Comparison of ENCODE assay signal across 3 cellular contexts in genomic region chr7:108282427-108282996, GRCh38.
A peak's percentile ranks its signal among the peaks of the same experiment; 100 is the strongest.
TF ChIP-seq lines count a peak whose summit lies in the region.

No MANE protein-coding gene starts in this region.

TF ChIP-seq in SK-N-SH treated with all-trans-retinoic acid at 6 μM for 48 hours, 23 proteins besides CTCF, POLR2A, EP300 and RAD21 (continued from another document):
- TF ChIP-seq ZNF565 (CRISPR knock-in tag; conservative IDR thresholded peaks at IDR 0.05; ENCODE audit: low read depth) (no peak), GLIS3 (CRISPR knock-in tag; IDR thresholded peaks at IDR 0.05) (no peak)

TF ChIP-seq in HEK293, 187 proteins besides CTCF, POLR2A, EP300 and RAD21 (continued from another document):
- TF ChIP-seq, protein P1, sequence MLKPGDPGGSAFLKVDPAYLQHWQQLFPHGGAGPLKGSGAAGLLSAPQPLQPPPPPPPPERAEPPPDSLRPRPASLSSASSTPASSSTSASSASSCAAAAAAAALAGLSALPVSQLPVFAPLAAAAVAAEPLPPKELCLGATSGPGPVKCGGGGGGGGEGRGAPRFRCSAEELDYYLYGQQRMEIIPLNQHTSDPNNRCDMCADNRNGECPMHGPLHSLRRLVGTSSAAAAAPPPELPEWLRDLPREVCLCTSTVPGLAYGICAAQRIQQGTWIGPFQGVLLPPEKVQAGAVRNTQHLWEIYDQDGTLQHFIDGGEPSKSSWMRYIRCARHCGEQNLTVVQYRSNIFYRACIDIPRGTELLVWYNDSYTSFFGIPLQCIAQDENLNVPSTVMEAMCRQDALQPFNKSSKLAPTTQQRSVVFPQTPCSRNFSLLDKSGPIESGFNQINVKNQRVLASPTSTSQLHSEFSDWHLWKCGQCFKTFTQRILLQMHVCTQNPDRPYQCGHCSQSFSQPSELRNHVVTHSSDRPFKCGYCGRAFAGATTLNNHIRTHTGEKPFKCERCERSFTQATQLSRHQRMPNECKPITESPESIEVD (tag by site-specific recombination; IDR thresholded peaks at IDR 0.05): peak; percentile 69

TF ChIP-seq in K562, 482 proteins besides CTCF, POLR2A, EP300 and RAD21 (continued from another document):
- TF ChIP-seq, protein P2, sequence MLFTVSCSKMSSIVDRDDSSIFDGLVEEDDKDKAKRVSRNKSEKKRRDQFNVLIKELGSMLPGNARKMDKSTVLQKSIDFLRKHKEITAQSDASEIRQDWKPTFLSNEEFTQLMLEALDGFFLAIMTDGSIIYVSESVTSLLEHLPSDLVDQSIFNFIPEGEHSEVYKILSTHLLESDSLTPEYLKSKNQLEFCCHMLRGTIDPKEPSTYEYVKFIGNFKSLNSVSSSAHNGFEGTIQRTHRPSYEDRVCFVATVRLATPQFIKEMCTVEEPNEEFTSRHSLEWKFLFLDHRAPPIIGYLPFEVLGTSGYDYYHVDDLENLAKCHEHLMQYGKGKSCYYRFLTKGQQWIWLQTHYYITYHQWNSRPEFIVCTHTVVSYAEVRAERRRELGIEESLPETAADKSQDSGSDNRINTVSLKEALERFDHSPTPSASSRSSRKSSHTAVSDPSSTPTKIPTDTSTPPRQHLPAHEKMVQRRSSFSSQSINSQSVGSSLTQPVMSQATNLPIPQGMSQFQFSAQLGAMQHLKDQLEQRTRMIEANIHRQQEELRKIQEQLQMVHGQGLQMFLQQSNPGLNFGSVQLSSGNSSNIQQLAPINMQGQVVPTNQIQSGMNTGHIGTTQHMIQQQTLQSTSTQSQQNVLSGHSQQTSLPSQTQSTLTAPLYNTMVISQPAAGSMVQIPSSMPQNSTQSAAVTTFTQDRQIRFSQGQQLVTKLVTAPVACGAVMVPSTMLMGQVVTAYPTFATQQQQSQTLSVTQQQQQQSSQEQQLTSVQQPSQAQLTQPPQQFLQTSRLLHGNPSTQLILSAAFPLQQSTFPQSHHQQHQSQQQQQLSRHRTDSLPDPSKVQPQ (CRISPR knock-in tag; IDR thresholded peaks at IDR 0.05; ENCODE audit: borderline replicate concordance): no peak
- TF ChIP-seq NFIC (IDR thresholded peaks at IDR 0.05): peak; percentile 89
